ENCODE assay signal across 8 cellular contexts in the genomic region with DNA sequence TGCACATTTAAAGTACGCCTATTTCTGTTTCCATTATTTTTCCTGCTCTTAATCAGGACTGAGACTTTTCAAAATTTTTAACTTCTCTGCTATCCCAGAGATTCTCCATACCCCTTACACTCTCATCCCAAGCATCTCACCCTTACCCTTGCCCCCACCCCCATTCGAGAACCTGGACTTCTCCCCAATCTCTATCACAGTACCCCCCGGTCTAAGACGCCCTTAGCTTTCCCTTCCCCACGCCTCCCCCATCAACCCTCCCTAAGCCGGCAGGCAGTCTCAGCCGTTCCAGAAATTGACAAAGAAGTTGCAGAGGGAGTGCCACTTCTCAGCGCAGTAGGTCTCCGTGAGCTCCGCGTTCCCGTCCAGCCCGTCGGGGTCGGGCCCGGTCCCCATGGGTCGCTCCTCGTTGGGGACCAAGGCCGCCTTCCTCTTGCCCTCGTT. TPM values are rescaled to one million over a fixed set of nuclear protein-coding genes. Genes with fewer than 3 reads are reported as not detected.
DNase-seq lines count a peak whose midpoint lies in the region; ATAC-seq, FAIRE-seq and TF ChIP-seq lines count a peak whose summit lies in the region.

No MANE protein-coding gene starts in this region.

- H3K27ac ChIP-seq in right lobe of liver (peak overlapping the region in 1 of 3 donors; percentile 52), upper lobe of left lung (peak overlapping the region; percentile 58 to 74 (median 70))

- no peak for TF ChIP-seq EP300 in upper lobe of left lung (IDR thresholded peaks at IDR 0.05)

- 4% methylated on average over 12 of the region's 20 CpGs for WGBS in right lobe of liver (ENCODE audit: insufficient coverage, low coverage, low lambda C conversion rate, missing lambda C conversion rate)
- WGBS in upper lobe of left lung, 2 donors, result 4 to 6% methylated on average over 15 to 18 of the region's 20 CpGs

- no peak for TF ChIP-seq CTCF in GM12865 (IDR thresholded peaks at IDR 0.05; ENCODE audit: insufficient read depth, low read depth, low read length, missing control alignments)
- no peak for TF ChIP-seq CTCF in bronchial epithelial cell (IDR thresholded peaks at IDR 0.05; ENCODE audit: insufficient read depth, low read length, severe bottlenecking)
- TF ChIP-seq CTCF in right lobe of liver (IDR thresholded peaks at IDR 0.05), result no peak
- TF ChIP-seq CTCF in upper lobe of left lung (IDR thresholded peaks at IDR 0.05), result no peak

- intact Hi-C loops in right lobe of liver (cut with DNase I), result no loop called here

- DNase-seq in GM12865 (ENCODE audit: low read depth), result no peak
- no peak for DNase-seq in Jurkat, Clone E6-1 (ENCODE audit: low read depth, low spot score)
- no peak for DNase-seq in bronchial epithelial cell (ENCODE audit: low read depth)
- DNase-seq in right lobe of liver, result no peak
- no peak for DNase-seq in upper lobe of left lung
- no peak for DNase-seq in NCI-H128 (lab: John Stamatoyannopoulos, UW; ENCODE audit: unreplicated experiment)

- no peaks in the 10 kb centered on the region for H3K9me3 ChIP-seq in right lobe of liver
- no peaks in the 10 kb centered on the region for H3K9me3 ChIP-seq in upper lobe of left lung

- H3K4me3 ChIP-seq in GM12865 (ENCODE audit: low read depth, low read length), result peak overlapping the region; percentile 70
- peak overlapping the region; percentile 70 for H3K4me3 ChIP-seq in Jurkat, Clone E6-1 (ENCODE audit: low read length)
- H3K4me3 ChIP-seq in bronchial epithelial cell (ENCODE audit: low read depth, low read length), result peak overlapping the region; percentile 64
- peak overlapping the region; percentile 50 to 83 (median 74) for H3K4me3 ChIP-seq in right lobe of liver
- peak overlapping the region; percentile 62 to 94 (median 78) for H3K4me3 ChIP-seq in upper lobe of left lung

- no peak for FAIRE-seq in bronchial epithelial cell (lab: Jason Lieb, UNC)

- H3K36me3 ChIP-seq in bronchial epithelial cell (ENCODE audit: control insufficient read depth, insufficient read depth, low read length), result no peaks in the 10 kb centered on the region
- no peaks in the 10 kb centered on the region for H3K36me3 ChIP-seq in right lobe of liver
- no peaks in the 10 kb centered on the region for H3K36me3 ChIP-seq in upper lobe of left lung

- TF ChIP-seq POLR2A in right lobe of liver (IDR thresholded peaks at IDR 0.05) (no peak), upper lobe of left lung (IDR thresholded peaks at IDR 0.05) (no peak), GM18505 (IDR thresholded peaks at IDR 0.05; ENCODE audit: borderline replicate concordance, extremely low read depth, insufficient read depth, insufficient read length) (no peak)

- H3K4me1 ChIP-seq in right lobe of liver (peaks cover 0 to 6% (median 0%) of the 10 kb centered on the region in 4 donors), upper lobe of left lung (peaks cover 8 to 20% (median 15%) of the 10 kb centered on the region in 4 donors)

- ATAC-seq in right lobe of liver (peak in 2 of 4 donors; percentile 5 to 9), upper lobe of left lung (ENCODE audit: low FRiP score in 2 of 2) (peak in 1 of 2 donors; percentile 21), HG02610 (IDR thresholded peaks at IDR 0.05; ENCODE audit: unreplicated experiment) (no peak), GM18505 (IDR thresholded peaks at IDR 0.05; ENCODE audit: unreplicated experiment) (no peak)

- no peaks in the 10 kb centered on the region for H3K27me3 ChIP-seq in bronchial epithelial cell (ENCODE audit: control insufficient read depth, insufficient read depth, low read length)
- H3K27me3 ChIP-seq in right lobe of liver, result no peaks in the 10 kb centered on the region
- H3K27me3 ChIP-seq in upper lobe of left lung, result no peaks in the 10 kb centered on the region

RNA-seq across cellular contexts. Expression of gene FGFBP3, which starts 1.4 kb away (rescaled TPM):
- 2.3 TPM for polyA plus RNA-seq in Jurkat, Clone E6-1 (2012; ENCODE audit: insufficient read depth, insufficient read length)
- total RNA-seq in bronchial epithelial cell (0.26 and 0.38 TPM in 2 replicates), right lobe of liver (under 1 TPM in 5 of 6 experiments, not detected in 1; 0.10 to 0.55 (median 0.20) TPM), upper lobe of left lung (1 to 10 TPM; 1.0 to 1.6 (median 1.3) TPM)

RNA-seq across cellular contexts. Expression of gene BTAF1, which starts 15.6 kb away (rescaled TPM):
- 34.1 TPM for polyA plus RNA-seq in Jurkat, Clone E6-1 (2012; ENCODE audit: insufficient read depth, insufficient read length)
- total RNA-seq in bronchial epithelial cell (47.4 and 53.4 TPM in 2 replicates), right lobe of liver (10 to 100 TPM; 13.4 to 20.3 (median 17.4) TPM), upper lobe of left lung (10 to 100 TPM; 22.0 to 68.1 (median 32.9) TPM)
